ENCODE assay signal across 23 cellular contexts in the genomic region with DNA sequence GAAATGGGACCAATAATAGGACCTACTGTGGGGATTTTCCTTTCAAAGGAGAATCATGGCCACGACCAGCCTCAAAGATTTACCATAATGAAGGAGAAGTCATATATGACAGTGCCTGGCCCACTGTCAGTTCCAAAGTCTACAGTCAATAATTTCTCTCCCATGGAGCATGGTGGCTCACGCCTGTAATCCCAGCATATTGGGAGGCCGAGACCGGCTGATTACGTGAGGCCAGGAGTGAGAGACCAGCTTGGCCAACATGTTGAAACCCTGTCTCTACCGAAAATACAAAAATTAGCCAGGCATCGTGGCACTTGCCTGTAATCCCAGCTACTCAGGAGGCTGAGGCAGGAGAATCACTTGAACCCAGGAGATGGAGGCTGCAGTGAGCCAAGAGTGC. TPM values are rescaled to one million over a fixed set of nuclear protein-coding genes. Genes with fewer than 3 reads are reported as not detected.
DNase-seq lines count a peak whose midpoint lies in the region; ATAC-seq and TF ChIP-seq lines count a peak whose summit lies in the region.
"Had no signal": no experiment of that assay in that cellular context is flagged by ENCODE, and none has a peak within 500 bp of the region (broad histone marks: within the 10 kb centered on the region; RNA-seq: fewer than 3 reads in every experiment).

No MANE protein-coding gene starts in this region.

- TF ChIP-seq POLR2A in esophagus muscularis mucosa (IDR thresholded peaks at IDR 0.05; ENCODE audit: low read depth) (no peak), uterus (IDR thresholded peaks at IDR 0.05) (no peak)

- H3K27me3 ChIP-seq in left ventricle myocardium inferior (ENCODE audit: low read depth) (no peaks in the 10 kb centered on the region), esophagus muscularis mucosa (peaks cover 0 to 3% (median 0%) of the 10 kb centered on the region in 4 donors), parathyroid adenoma (ENCODE audit: control insufficient read depth, insufficient read depth, low read length) (no peaks in the 10 kb centered on the region), uterus (no peaks in the 10 kb centered on the region)
- H3K27me3 ChIP-seq: upper lobe of left lung had no signal

- H3K4me3 ChIP-seq in left ventricle myocardium inferior (no peak overlapping the region), esophagus muscularis mucosa (no peak overlapping the region), parathyroid adenoma (ENCODE audit: low read depth, low read length) (no peak overlapping the region), uterus (no peak overlapping the region)
- H3K4me3 ChIP-seq: coronary artery, GM23248, upper lobe of left lung had no signal

- no peaks in the 10 kb centered on the region for H3K36me3 ChIP-seq in left ventricle myocardium inferior
- no peaks in the 10 kb centered on the region for H3K36me3 ChIP-seq in esophagus muscularis mucosa
- no peaks in the 10 kb centered on the region for H3K36me3 ChIP-seq in parathyroid adenoma (ENCODE audit: control insufficient read depth, insufficient read depth, low read length)
- H3K36me3 ChIP-seq in uterus = no peaks in the 10 kb centered on the region
- H3K36me3 ChIP-seq: upper lobe of left lung had no signal

- TF ChIP-seq EP300 in esophagus muscularis mucosa (IDR thresholded peaks at IDR 0.05) = no peak

- H3K4me2 ChIP-seq in parathyroid adenoma (ENCODE audit: low read length) = peak overlapping the region; percentile 37

- H3K4me1 ChIP-seq in left ventricle myocardium inferior = peaks cover 20% of the 10 kb centered on the region
- peaks cover 13 to 31% (median 20%) of the 10 kb centered on the region in 4 donors for H3K4me1 ChIP-seq in esophagus muscularis mucosa
- H3K4me1 ChIP-seq in parathyroid adenoma = peaks cover 19% of the 10 kb centered on the region
- H3K4me1 ChIP-seq in uterus = no peaks in the 10 kb centered on the region

- H3K27ac ChIP-seq in left ventricle myocardium inferior (replicated peaks) (peak overlapping the region; percentile 83), esophagus muscularis mucosa (replicated peaks in 1 of 4) (peak overlapping the region in 3 of 4 donors; percentile 39 to 55 (median 55)), parathyroid adenoma (peak overlapping the region; percentile 47), uterus (peak overlapping the region; percentile 5 to 10)
- H3K27ac ChIP-seq: GM23248, upper lobe of left lung had no signal

- intact Hi-C loops in left ventricle myocardium inferior (cut with micrococcal nuclease) = no loop called here
- intact Hi-C loops in cardiac septum (cut with DNase I) = no loop called here
- intact Hi-C loops in esophagus muscularis mucosa (cut with DNase I) = loop anchor here (5.0 kb wide), 1 partner anchor 47 kb away; no protein-coding TSS in a partner anchor
- intact Hi-C loops in uterus (cut with DNase I; ENCODE audit: low total_unique reads) = no loop called here

- no peak for TF ChIP-seq CTCF in left ventricle myocardium inferior (IDR thresholded peaks at IDR 0.05; ENCODE audit: borderline replicate concordance)
- no peak for TF ChIP-seq CTCF in esophagus muscularis mucosa (IDR thresholded peaks at IDR 0.05)
- TF ChIP-seq CTCF in parathyroid adenoma (IDR thresholded peaks at IDR 0.05) = no peak
- TF ChIP-seq CTCF in uterus (IDR thresholded peaks at IDR 0.05) = no peak

- no peak for ATAC-seq in GM21526 (IDR thresholded peaks at IDR 0.05; ENCODE audit: low FRiP score, unreplicated experiment)
- ATAC-seq in GM19324 (IDR thresholded peaks at IDR 0.05; ENCODE audit: low FRiP score, unreplicated experiment) = no peak
- ATAC-seq: stimulated activated naive CD8-positive, alpha-beta T cell treated with anti-CD3 and anti-CD28 coated beads, Interleukin-15, Interleukin-2, amounts not matched to agents 100 U/mL and 50 U/mL, for 24 hours had no signal

- peak overlapping the region; percentile 47 for H2AFZ ChIP-seq in parathyroid adenoma
- H2AFZ ChIP-seq: GM23248 had no signal

- DNase-seq in left ventricle myocardium inferior = no peak
- no peak for DNase-seq in cardiac septum (ENCODE audit: low spot score)
- no peak for DNase-seq in esophagus muscularis mucosa (ENCODE audit: extremely low spot score)
- no peak for DNase-seq in uterus
- DNase-seq in hypothalamus (lab: John Stamatoyannopoulos, UW) = no peak
- DNase-seq: activated CD8-positive, alpha-beta memory T cell treated with anti-CD3 and anti-CD28 coated beads, Interleukin-2, amount 50 U/mL, for 48 hours; activated effector memory CD4-positive, alpha-beta T cell treated with Interleukin-2 at 50 U/mL for 16 hours; DMS79; GF-D8; GM23248; KBM-7; MM.1S; naive B cell; NCI-H1417; NCI-H2081 treated with DMSO at 0.1 percent for 48 hours; NCI-H774; stimulated activated CD4-positive, alpha-beta T cell treated with anti-CD3 and anti-CD28 coated beads, Interleukin-4, amount 100 ng/mL, for 4 hours; stimulated activated naive CD8-positive, alpha-beta T cell treated with anti-CD3 and anti-CD28 coated beads, Interleukin-15, Interleukin-2, amounts not matched to agents 100 U/mL and 50 U/mL, for 24 hours; upper lobe of left lung had no signal

- H3K79me2 ChIP-seq in parathyroid adenoma = peaks cover 11% of the 10 kb centered on the region

- no peak overlapping the region for H3K9ac ChIP-seq in parathyroid adenoma
- H3K9ac ChIP-seq: GM23248 had no signal

- H3K9me3 ChIP-seq in left ventricle myocardium inferior (replicated peaks) (no peaks in the 10 kb centered on the region), esophagus muscularis mucosa (no peaks in the 10 kb centered on the region), parathyroid adenoma (ENCODE audit: control insufficient read depth, low read length) (no peaks in the 10 kb centered on the region), uterus (no peaks in the 10 kb centered on the region)
- H3K9me3 ChIP-seq: upper lobe of left lung had no signal

- 96% methylated on average over 7 of the region's 7 CpGs for WGBS in esophagus muscularis mucosa

RNA-seq across cellular contexts. Expression of a gene that starts 13.8 kb away (rescaled TPM):
- total RNA-seq in left ventricle myocardium inferior (35.5 TPM), cardiac septum (46.0 TPM), esophagus muscularis mucosa (100 to 1,000 TPM in 1 of 4 donors, 10 to 100 TPM in 3; 58.6 to 105 (median 98.4) TPM), uterus (10 to 100 TPM; 15.6 to 60.8 (median 36.6) TPM)

Comparison
In these comparisons a context has a peak if more than half of its experiments do, and no peak if none do; other contexts are left out.
1. H3K27ac ChIP-seq: peak in every context shown above with its lines; median percentile 83 in left ventricle myocardium inferior; 55 in esophagus muscularis mucosa; 47 in parathyroid adenoma; 8 in uterus.